8 cellular contexts compared by ENCODE assay signal in genomic region chr4:67545996-67546356, GRCh38. TPM values are rescaled to one million over a fixed set of nuclear protein-coding genes. Genes with fewer than 3 reads are reported as not detected.
DNase-seq lines count a peak whose midpoint lies in the region; TF ChIP-seq lines count a peak whose summit lies in the region.

No MANE protein-coding gene starts in this region.

- H3K27ac Mint-ChIP-seq in neural progenitor cell: no peak overlapping the region

- H3K36me3 Mint-ChIP-seq in neural progenitor cell: peaks cover 2% of the 10 kb centered on the region

- no peak overlapping the region for H3K9ac ChIP-seq in neural progenitor cell

- in situ Hi-C loops in G401 (cut with HindIII; ENCODE audit: low sequenced_read_pairs) (no loop called here), GM13976 (cut with MboI; ENCODE audit: low sequenced_read_pairs, unreplicated experiment) (loop anchor here (25.0 kb wide), 1 partner anchor 366 kb away; no protein-coding TSS in a partner anchor)

- TF ChIP-seq CTCF in neural progenitor cell (IDR thresholded peaks at IDR 0.05) (no peak), GM13976 (IDR thresholded peaks at IDR 0.05; ENCODE audit: borderline replicate concordance, control extremely low read depth, extremely low read depth, insufficient read depth, missing control alignments) (no peak)

- DNase-seq in G401 (ENCODE audit: low spot score) (peak; percentile 54), NCI-H146 treated with DMSO at 0.1 percent for 48 hours (lab: John Stamatoyannopoulos, UW; ENCODE audit: unreplicated experiment) (peak; percentile 69), cerebellum (ENCODE audit: low spot score) (peak; percentile 17), neural progenitor cell (ENCODE audit: low spot score) (no peak), mesenteric fat pad (ENCODE audit: low spot score) (no peak), GM13976 (ENCODE audit: low spot score) (no peak), middle frontal gyrus (ENCODE audit: extremely low spot score, low spot score) (no peak), GOT3 (lab: John Stamatoyannopoulos, UW) (no peak)

- peak overlapping the region; percentile 83 for H3K4me3 ChIP-seq in neural progenitor cell

- no peaks in the 10 kb centered on the region for H3K36me3 ChIP-seq in neural progenitor cell

- H2AFZ ChIP-seq in neural progenitor cell (replicated peaks): no peak overlapping the region

- no peaks in the 10 kb centered on the region for H3K27me3 ChIP-seq in neural progenitor cell

- no peaks in the 10 kb centered on the region for H3F3A ChIP-seq in neural progenitor cell (ENCODE audit: low read depth)

- H3K79me2 ChIP-seq in neural progenitor cell (ENCODE audit: low read depth): peaks cover 43% of the 10 kb centered on the region

- peaks cover 5% of the 10 kb centered on the region for H4K20me1 ChIP-seq in neural progenitor cell (ENCODE audit: low read depth)

- peaks cover 13% of the 10 kb centered on the region for H3K4me1 Mint-ChIP-seq in neural progenitor cell

- peaks cover 3% of the 10 kb centered on the region for H3K27me3 Mint-ChIP-seq in neural progenitor cell (ENCODE audit: insufficient read depth, low read depth)

- H3K4me1 ChIP-seq in neural progenitor cell: peaks cover 15% of the 10 kb centered on the region

- no peaks in the 10 kb centered on the region for H3K9me3 ChIP-seq in neural progenitor cell (ENCODE audit: low read depth)

- H3K27ac ChIP-seq in neural progenitor cell: no peak overlapping the region

- H3K9me3 Mint-ChIP-seq in neural progenitor cell: no peaks in the 10 kb centered on the region

- peak overlapping the region; percentile 97 for H3K4me3 Mint-ChIP-seq in neural progenitor cell

- peak overlapping the region; percentile 74 for H3K4me2 ChIP-seq in neural progenitor cell

RNA-seq across cellular contexts. Expression of gene CENPC, which starts 0.7 kb away (rescaled TPM):
- 13.8 and 15.8 TPM in 2 replicates for total RNA-seq in G401 (2014; rRNA removed; shearing (Covaris generic))
- total RNA-seq in cerebellum (48.2 TPM), neural progenitor cell (ENCODE audit: low replicate concordance) (48.4 and 85.2 TPM in 2 replicates), mesenteric fat pad (17.5 TPM)

RNA-seq across cellular contexts. Expression of gene STAP1, which starts 12.6 kb away (rescaled TPM):
- total RNA-seq in G401 (2014; rRNA removed; shearing (Covaris generic)): not detected in 2 replicates
- total RNA-seq in cerebellum (not detected), neural progenitor cell (ENCODE audit: low replicate concordance) (not detected in 2 replicates), mesenteric fat pad (not detected)

Comparison
In these comparisons a context has a peak if more than half of its experiments do, and no peak if none do; other contexts are left out.
1. DNase-seq: peak in G401 (single experiment), NCI-H146 treated with DMSO at 0.1 percent for 48 hours (single experiment) and cerebellum (single experiment); none in neural progenitor cell (single experiment), mesenteric fat pad (single experiment), GM13976 (single experiment), middle frontal gyrus (single experiment) and GOT3 (single experiment).